Comparison of ENCODE assay signal across 1 cellular context in the genomic region with DNA sequence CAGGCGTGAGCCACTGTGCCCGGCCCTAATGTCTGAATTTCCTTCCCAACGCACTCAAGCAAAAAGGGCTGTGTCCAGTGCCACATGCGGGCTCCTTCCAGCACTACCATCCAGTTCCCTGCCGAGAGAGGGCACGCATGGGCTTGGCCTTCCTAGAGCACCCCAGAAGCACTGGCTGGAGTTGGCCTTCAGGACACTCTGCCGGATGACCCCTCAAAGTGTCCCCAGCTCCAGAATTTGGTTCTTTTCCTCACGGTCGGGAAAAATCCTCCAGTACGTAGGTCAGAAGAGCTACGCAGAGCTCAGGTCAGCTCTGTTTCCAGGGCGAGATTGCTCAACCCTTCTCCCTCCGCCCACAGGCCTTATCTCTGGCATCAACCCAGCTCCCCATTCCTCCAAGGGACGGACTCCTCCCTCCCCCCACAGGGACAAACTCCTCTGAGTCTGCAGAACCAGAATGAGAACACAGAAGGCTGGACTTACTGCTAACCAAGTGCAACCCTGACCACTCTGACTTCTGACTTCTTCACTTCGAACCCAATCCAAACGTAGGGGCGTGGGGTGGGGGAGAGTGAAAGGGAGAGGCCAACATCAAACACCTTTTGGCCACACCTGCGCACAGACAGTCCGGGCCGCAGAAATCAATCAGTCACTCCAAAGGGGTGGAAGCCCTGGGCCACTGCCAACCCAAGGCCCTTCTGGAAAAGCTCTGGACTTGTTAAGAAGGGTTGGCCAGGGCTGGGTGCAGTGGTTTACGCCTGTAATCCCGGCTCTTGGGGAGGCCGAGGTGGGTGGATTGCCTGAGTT.
TF ChIP-seq lines count a peak whose summit lies in the region.

No MANE protein-coding gene starts in this region.

TF ChIP-seq in HEK293, 187 proteins besides CTCF, POLR2A, EP300 and RAD21 (continued from another document):
- TF ChIP-seq, protein P1, sequence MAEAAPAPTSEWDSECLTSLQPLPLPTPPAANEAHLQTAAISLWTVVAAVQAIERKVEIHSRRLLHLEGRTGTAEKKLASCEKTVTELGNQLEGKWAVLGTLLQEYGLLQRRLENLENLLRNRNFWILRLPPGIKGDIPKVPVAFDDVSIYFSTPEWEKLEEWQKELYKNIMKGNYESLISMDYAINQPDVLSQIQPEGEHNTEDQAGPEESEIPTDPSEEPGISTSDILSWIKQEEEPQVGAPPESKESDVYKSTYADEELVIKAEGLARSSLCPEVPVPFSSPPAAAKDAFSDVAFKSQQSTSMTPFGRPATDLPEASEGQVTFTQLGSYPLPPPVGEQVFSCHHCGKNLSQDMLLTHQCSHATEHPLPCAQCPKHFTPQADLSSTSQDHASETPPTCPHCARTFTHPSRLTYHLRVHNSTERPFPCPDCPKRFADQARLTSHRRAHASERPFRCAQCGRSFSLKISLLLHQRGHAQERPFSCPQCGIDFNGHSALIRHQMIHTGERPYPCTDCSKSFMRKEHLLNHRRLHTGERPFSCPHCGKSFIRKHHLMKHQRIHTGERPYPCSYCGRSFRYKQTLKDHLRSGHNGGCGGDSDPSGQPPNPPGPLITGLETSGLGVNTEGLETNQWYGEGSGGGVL (tag by site-specific recombination; IDR thresholded peaks at IDR 0.05): peak; percentile 74
- TF ChIP-seq ZXDB (tag by site-specific recombination; IDR thresholded peaks at IDR 0.05): peak; percentile 37
- TF ChIP-seq, protein P2, sequence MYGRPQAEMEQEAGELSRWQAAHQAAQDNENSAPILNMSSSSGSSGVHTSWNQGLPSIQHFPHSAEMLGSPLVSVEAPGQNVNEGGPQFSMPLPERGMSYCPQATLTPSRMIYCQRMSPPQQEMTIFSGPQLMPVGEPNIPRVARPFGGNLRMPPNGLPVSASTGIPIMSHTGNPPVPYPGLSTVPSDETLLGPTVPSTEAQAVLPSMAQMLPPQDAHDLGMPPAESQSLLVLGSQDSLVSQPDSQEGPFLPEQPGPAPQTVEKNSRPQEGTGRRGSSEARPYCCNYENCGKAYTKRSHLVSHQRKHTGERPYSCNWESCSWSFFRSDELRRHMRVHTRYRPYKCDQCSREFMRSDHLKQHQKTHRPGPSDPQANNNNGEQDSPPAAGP (tag by site-specific recombination; IDR thresholded peaks at IDR 0.05): peak; percentile 88
- TF ChIP-seq SP2 (tag by site-specific recombination; IDR thresholded peaks at IDR 0.05): peak; percentile 43; the same call in 1 of the 2 replicates
- peak; percentile 44; the same call in 1 of the 2 replicates for TF ChIP-seq ZBTB8A (tag by site-specific recombination; IDR thresholded peaks at IDR 0.05)
- no peak for TF ChIP-seq ZNF548 (tag by site-specific recombination; IDR thresholded peaks at IDR 0.05)
- TF ChIP-seq, protein P3, sequence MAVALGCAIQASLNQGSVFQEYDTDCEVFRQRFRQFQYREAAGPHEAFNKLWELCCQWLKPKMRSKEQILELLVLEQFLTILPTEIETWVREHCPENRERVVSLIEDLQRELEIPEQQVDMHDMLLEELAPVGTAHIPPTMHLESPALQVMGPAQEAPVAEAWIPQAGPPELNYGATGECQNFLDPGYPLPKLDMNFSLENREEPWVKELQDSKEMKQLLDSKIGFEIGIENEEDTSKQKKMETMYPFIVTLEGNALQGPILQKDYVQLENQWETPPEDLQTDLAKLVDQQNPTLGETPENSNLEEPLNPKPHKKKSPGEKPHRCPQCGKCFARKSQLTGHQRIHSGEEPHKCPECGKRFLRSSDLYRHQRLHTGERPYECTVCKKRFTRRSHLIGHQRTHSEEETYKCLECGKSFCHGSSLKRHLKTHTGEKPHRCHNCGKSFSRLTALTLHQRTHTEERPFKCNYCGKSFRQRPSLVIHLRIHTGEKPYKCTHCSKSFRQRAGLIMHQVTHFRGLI (tag by site-specific recombination; IDR thresholded peaks at IDR 0.05): peak; percentile 48; the same call in 1 of the 2 replicates
- TF ChIP-seq ZNF629 (tag by site-specific recombination; IDR thresholded peaks at IDR 0.05): peak; percentile 59
- TF ChIP-seq ZBTB48 (tag by site-specific recombination; IDR thresholded peaks at IDR 0.05): 0 out of 2 replicates have a peak, but pooled peaks have one; percentile 12
- TF ChIP-seq ZNF658 (tag by site-specific recombination; IDR thresholded peaks at IDR 0.05): no peak
- TF ChIP-seq, protein P4, sequence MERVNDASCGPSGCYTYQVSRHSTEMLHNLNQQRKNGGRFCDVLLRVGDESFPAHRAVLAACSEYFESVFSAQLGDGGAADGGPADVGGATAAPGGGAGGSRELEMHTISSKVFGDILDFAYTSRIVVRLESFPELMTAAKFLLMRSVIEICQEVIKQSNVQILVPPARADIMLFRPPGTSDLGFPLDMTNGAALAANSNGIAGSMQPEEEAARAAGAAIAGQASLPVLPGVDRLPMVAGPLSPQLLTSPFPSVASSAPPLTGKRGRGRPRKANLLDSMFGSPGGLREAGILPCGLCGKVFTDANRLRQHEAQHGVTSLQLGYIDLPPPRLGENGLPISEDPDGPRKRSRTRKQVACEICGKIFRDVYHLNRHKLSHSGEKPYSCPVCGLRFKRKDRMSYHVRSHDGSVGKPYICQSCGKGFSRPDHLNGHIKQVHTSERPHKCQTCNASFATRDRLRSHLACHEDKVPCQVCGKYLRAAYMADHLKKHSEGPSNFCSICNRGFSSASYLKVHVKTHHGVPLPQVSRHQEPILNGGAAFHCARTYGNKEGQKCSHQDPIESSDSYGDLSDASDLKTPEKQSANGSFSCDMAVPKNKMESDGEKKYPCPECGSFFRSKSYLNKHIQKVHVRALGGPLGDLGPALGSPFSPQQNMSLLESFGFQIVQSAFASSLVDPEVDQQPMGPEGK (tag by site-specific recombination; IDR thresholded peaks at IDR 0.05): peak; percentile 69; the same call in 1 of the 2 replicates
- TF ChIP-seq, protein P5, sequence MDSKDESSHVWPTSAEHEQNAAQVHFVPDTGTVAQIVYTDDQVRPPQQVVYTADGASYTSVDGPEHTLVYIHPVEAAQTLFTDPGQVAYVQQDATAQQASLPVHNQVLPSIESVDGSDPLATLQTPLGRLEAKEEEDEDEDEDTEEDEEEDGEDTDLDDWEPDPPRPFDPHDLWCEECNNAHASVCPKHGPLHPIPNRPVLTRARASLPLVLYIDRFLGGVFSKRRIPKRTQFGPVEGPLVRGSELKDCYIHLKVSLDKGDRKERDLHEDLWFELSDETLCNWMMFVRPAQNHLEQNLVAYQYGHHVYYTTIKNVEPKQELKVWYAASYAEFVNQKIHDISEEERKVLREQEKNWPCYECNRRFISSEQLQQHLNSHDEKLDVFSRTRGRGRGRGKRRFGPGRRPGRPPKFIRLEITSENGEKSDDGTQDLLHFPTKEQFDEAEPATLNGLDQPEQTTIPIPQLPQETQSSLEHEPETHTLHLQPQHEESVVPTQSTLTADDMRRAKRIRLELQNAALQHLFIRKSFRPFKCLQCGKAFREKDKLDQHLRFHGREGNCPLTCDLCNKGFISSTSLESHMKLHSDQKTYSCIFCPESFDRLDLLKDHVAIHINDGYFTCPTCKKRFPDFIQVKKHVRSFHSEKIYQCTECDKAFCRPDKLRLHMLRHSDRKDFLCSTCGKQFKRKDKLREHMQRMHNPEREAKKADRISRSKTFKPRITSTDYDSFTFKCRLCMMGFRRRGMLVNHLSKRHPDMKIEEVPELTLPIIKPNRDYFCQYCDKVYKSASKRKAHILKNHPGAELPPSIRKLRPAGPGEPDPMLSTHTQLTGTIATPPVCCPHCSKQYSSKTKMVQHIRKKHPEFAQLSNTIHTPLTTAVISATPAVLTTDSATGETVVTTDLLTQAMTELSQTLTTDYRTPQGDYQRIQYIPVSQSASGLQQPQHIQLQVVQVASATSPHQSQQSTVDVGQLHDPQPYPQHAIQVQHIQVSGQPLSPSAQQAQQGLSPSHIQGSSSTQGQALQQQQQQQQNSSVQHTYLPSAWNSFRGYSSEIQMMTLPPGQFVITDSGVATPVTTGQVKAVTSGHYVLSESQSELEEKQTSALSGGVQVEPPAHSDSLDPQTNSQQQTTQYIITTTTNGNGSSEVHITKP (tag by site-specific recombination; IDR thresholded peaks at IDR 0.05): peak; percentile 86
- TF ChIP-seq ZNF514 (tag by site-specific recombination; IDR thresholded peaks at IDR 0.05): no peak
- TF ChIP-seq KLF1 (tag by site-specific recombination; IDR thresholded peaks at IDR 0.05): peak; percentile 87
- TF ChIP-seq ZIC2 (tag by site-specific recombination; IDR thresholded peaks at IDR 0.05): 0 out of 2 replicates have a peak, but pooled peaks have one; percentile 13
- TF ChIP-seq SETDB1 (IDR thresholded peaks at IDR 0.05; ENCODE audit: insufficient read length, low read length): no peak
- TF ChIP-seq ZNF202 (tag by site-specific recombination; IDR thresholded peaks at IDR 0.05; ENCODE audit: borderline replicate concordance): no peak
- TF ChIP-seq, protein P6, sequence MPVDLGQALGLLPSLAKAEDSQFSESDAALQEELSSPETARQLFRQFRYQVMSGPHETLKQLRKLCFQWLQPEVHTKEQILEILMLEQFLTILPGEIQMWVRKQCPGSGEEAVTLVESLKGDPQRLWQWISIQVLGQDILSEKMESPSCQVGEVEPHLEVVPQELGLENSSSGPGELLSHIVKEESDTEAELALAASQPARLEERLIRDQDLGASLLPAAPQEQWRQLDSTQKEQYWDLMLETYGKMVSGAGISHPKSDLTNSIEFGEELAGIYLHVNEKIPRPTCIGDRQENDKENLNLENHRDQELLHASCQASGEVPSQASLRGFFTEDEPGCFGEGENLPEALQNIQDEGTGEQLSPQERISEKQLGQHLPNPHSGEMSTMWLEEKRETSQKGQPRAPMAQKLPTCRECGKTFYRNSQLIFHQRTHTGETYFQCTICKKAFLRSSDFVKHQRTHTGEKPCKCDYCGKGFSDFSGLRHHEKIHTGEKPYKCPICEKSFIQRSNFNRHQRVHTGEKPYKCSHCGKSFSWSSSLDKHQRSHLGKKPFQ (tag by site-specific recombination; IDR thresholded peaks at IDR 0.05): 0 out of 2 replicates have a peak, but pooled peaks have one; percentile 15
- TF ChIP-seq ZNF2 (tag by site-specific recombination; IDR thresholded peaks at IDR 0.05): 0 out of 2 replicates have a peak, but pooled peaks have one; percentile 12
- TF ChIP-seq IKZF3 (tag by site-specific recombination; IDR thresholded peaks at IDR 0.05): peak; percentile 73; the same call in 1 of the 2 replicates
- TF ChIP-seq, protein P7, sequence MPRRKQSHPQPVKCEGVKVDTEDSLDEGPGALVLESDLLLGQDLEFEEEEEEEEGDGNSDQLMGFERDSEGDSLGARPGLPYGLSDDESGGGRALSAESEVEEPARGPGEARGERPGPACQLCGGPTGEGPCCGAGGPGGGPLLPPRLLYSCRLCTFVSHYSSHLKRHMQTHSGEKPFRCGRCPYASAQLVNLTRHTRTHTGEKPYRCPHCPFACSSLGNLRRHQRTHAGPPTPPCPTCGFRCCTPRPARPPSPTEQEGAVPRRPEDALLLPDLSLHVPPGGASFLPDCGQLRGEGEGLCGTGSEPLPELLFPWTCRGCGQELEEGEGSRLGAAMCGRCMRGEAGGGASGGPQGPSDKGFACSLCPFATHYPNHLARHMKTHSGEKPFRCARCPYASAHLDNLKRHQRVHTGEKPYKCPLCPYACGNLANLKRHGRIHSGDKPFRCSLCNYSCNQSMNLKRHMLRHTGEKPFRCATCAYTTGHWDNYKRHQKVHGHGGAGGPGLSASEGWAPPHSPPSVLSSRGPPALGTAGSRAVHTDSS (tag by site-specific recombination; IDR thresholded peaks at IDR 0.05): no peak
- peak; percentile 70 for TF ChIP-seq ZNF341 (tag by site-specific recombination; IDR thresholded peaks at IDR 0.05; ENCODE audit: low read depth)
- TF ChIP-seq, protein P8, sequence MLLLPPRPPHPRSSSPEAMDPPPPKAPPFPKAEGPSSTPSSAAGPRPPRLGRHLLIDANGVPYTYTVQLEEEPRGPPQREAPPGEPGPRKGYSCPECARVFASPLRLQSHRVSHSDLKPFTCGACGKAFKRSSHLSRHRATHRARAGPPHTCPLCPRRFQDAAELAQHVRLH (tag by site-specific recombination; IDR thresholded peaks at IDR 0.05): no peak
- peak; percentile 48; the same call in 1 of the 2 replicates for TF ChIP-seq ZFP69B (tag by site-specific recombination; IDR thresholded peaks at IDR 0.05)
- TF ChIP-seq ZNF600 (tag by site-specific recombination; IDR thresholded peaks at IDR 0.05): peak; percentile 90
TF ChIP-seq in HEK293: peak in this region for 26.
